ENCODE assay signal across 1 cellular context in the genomic region with DNA sequence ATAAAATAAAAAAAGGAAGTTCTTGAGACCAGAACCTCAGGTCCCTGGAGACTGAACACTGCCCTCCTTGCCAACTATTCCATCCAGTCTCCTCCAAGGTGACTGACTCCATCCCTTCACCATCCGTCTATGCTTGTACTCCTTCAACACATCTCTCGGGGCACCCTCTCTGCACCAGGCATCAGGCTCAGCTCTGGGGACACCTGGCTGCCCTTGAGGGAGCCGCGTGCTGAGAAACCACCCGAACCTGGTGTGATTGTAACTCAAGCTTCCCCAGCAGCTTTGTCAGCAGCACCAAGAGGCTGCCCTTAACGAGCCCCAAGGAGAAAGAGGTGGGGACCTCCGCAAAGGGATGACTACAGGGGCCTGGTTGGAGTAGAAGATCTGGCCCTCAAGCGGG.
TF ChIP-seq lines count a peak whose summit lies in the region.

No MANE protein-coding gene starts in this region.

TF ChIP-seq in SK-N-SH treated with all-trans-retinoic acid at 6 μM for 48 hours, 23 proteins besides CTCF, POLR2A, EP300 and RAD21 (continued from another document):
- TF ChIP-seq POU6F1 (CRISPR knock-in tag; IDR thresholded peaks at IDR 0.05; ENCODE audit: borderline replicate concordance, low read depth) = no peak
- TF ChIP-seq PPARA (CRISPR knock-in tag; IDR thresholded peaks at IDR 0.05; ENCODE audit: borderline replicate concordance) = no peak
- no peak for TF ChIP-seq ZC3H10 (CRISPR knock-in tag; IDR thresholded peaks at IDR 0.05)
- TF ChIP-seq BACH2 (CRISPR knock-in tag; IDR thresholded peaks at IDR 0.05; ENCODE audit: borderline replicate concordance) = no peak
- TF ChIP-seq OSR1 (CRISPR knock-in tag; IDR thresholded peaks at IDR 0.05) = no peak
- no peak for TF ChIP-seq ZFP3 (CRISPR knock-in tag; IDR thresholded peaks at IDR 0.05)
- TF ChIP-seq CSRNP3 (CRISPR knock-in tag; IDR thresholded peaks at IDR 0.05) = no peak
- no peak for TF ChIP-seq ZNF8 (CRISPR knock-in tag; IDR thresholded peaks at IDR 0.05)
- TF ChIP-seq RARB (CRISPR knock-in tag; IDR thresholded peaks at IDR 0.05) = no peak
- no peak for TF ChIP-seq TSHZ2 (CRISPR knock-in tag; IDR thresholded peaks at IDR 0.05)
TF ChIP-seq in SK-N-SH treated with all-trans-retinoic acid at 6 μM for 48 hours: peak in this region for 0.
